ENCODE assay signal across 15 cellular contexts in the genomic region with DNA sequence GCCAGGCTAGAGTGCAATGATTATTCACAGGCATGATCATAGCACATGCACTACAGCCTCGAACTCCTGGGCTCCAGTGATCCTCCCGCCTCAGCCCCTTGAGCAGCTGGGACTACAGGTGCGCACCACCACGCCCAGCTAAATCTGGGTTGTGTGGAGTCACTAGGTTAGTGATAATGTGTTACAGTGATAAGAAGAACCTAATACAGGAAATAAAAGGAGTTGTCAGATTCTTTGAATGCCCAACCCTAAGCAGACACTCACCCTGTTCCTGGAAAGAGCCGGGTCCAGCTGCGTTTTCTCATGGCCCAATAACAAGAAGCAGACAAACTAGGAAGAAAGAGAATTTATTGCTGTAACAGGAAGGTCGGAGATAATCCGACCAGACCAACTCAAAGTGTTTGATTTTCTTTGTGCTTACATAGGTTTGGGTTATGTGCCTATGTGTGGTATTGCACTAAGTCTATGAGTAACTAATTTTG. TPM values are rescaled to one million over a fixed set of nuclear protein-coding genes. Genes with fewer than 3 reads are reported as not detected.
DNase-seq lines count a peak whose midpoint lies in the region; ATAC-seq and TF ChIP-seq lines count a peak whose summit lies in the region.
"Had no signal": no experiment of that assay in that cellular context is flagged by ENCODE, and none has a peak within 500 bp of the region (broad histone marks: within the 10 kb centered on the region; RNA-seq: fewer than 3 reads in every experiment).

No MANE protein-coding gene starts in this region.

- H3K27me3 Mint-ChIP-seq in neural crest cell (ENCODE audit: low read depth): no peaks in the 10 kb centered on the region
- H3K27me3 Mint-ChIP-seq: activated CD4-positive, alpha-beta T cell treated with anti-CD3 and anti-CD28 coated beads for 36 hours had no signal

- H2AFZ ChIP-seq in MM.1S (ENCODE audit: low read length): no peak overlapping the region

- no peak overlapping the region for H3K4me3 ChIP-seq in MM.1S (ENCODE audit: low read length)
- H3K4me3 ChIP-seq in fibroblast of pulmonary artery (replicated peaks; ENCODE audit: low read depth, low read length): no peak overlapping the region
- H3K4me3 ChIP-seq in testis: no peak overlapping the region
- H3K4me3 ChIP-seq: gastroesophageal sphincter, sigmoid colon had no signal

- H3K4me1 ChIP-seq in MM.1S (ENCODE audit: low read length): peaks cover 9% of the 10 kb centered on the region; the same call in 1 of the 2 replicates
- H3K4me1 ChIP-seq in testis: peaks cover 34% of the 10 kb centered on the region

- no peaks in the 10 kb centered on the region for H3K9me3 ChIP-seq in MM.1S (replicated peaks; ENCODE audit: insufficient read depth, low read length)
- no peaks in the 10 kb centered on the region for H3K9me3 ChIP-seq in testis
- H3K9me3 ChIP-seq: gastroesophageal sphincter, sigmoid colon had no signal

- H3K9me2 ChIP-seq in MM.1S (replicated peaks; ENCODE audit: insufficient read depth, low read length): no peaks in the 10 kb centered on the region

- H3K4me2 ChIP-seq in MM.1S (ENCODE audit: low read depth, low read length): no peak overlapping the region

- ATAC-seq in GM19035 (IDR thresholded peaks at IDR 0.05; ENCODE audit: unreplicated experiment): no peak
- no peak for ATAC-seq in HG02571 (IDR thresholded peaks at IDR 0.05; ENCODE audit: unreplicated experiment)
- ATAC-seq: activated CD4-positive, alpha-beta T cell treated with anti-CD3 and anti-CD28 coated beads for 36 hours; gastroesophageal sphincter had no signal

- peaks cover 19% of the 10 kb centered on the region for H3K4me1 Mint-ChIP-seq in neural crest cell

- no peaks in the 10 kb centered on the region for H3K9me3 Mint-ChIP-seq in neural crest cell
- H3K9me3 Mint-ChIP-seq: stimulated activated naive CD8-positive, alpha-beta T cell treated with anti-CD3 and anti-CD28 coated beads, Interleukin-15, Interleukin-2, amounts not matched to agents 100 ng/mL and 50 ng/mL, for 24 hours had no signal

- H3K79me2 ChIP-seq in MM.1S (ENCODE audit: low read length): peaks cover 96% of the 10 kb centered on the region

- H3K36me3 ChIP-seq in MM.1S (replicated peaks; ENCODE audit: insufficient read depth, low read length): peaks cover 7% of the 10 kb centered on the region
- no peaks in the 10 kb centered on the region for H3K36me3 ChIP-seq in testis (ENCODE audit: low read depth, missing control alignments)

- DNase-seq in MM.1S (no peak), fibroblast of pulmonary artery (ENCODE audit: low read depth) (peak; percentile 36), neural crest cell (ENCODE audit: low read depth, low spot score) (no peak), NCI-H446 (lab: John Stamatoyannopoulos, UW) (no peak), testis (no peak)
- DNase-seq: activated CD4-positive, alpha-beta T cell treated with anti-CD3 and anti-CD28 coated beads for 36 hours; DMS 273 treated with DMSO at 0.1 percent for 48 hours; NCI-H446 treated with DMSO at 0.1 percent for 48 hours; OCI-M1; sigmoid colon had no signal

- H3K27me3 ChIP-seq in MM.1S (replicated peaks; ENCODE audit: insufficient read depth, low read length) (no peaks in the 10 kb centered on the region), testis (no peaks in the 10 kb centered on the region)
- H3K27me3 ChIP-seq: gastroesophageal sphincter, sigmoid colon had no signal

- intact Hi-C loops in testis (cut with DNase I; ENCODE audit: low total_unique reads): no loop called here

- H3K27ac Mint-ChIP-seq in neural crest cell (ENCODE audit: unreplicated experiment): peak overlapping the region; percentile 47
- H3K27ac Mint-ChIP-seq: stimulated activated naive CD8-positive, alpha-beta T cell treated with anti-CD3 and anti-CD28 coated beads, Interleukin-15, Interleukin-2, amounts not matched to agents 100 ng/mL and 50 ng/mL, for 24 hours had no signal

- WGBS in testis, 2 donors: 71 to 82% methylated on average over 8 of the region's 8 CpGs

- H3K9ac ChIP-seq in MM.1S (ENCODE audit: low read length): no peak overlapping the region

- H3K27ac ChIP-seq in 22Rv1: peak overlapping the region; percentile 95
- peak overlapping the region; percentile 49; the same call in 1 of the 2 replicates for H3K27ac ChIP-seq in MM.1S (ENCODE audit: low read length)
- no peak overlapping the region for H3K27ac ChIP-seq in testis

- no peak for TF ChIP-seq POLR2A in testis (IDR thresholded peaks at IDR 0.05)

- TF ChIP-seq CTCF in 22Rv1 (IDR thresholded peaks at IDR 0.05) (no peak), MM.1S (IDR thresholded peaks at IDR 0.05; ENCODE audit: low read length) (no peak), fibroblast of pulmonary artery (IDR thresholded peaks at IDR 0.05; ENCODE audit: low read length, missing control alignments) (no peak), neural crest cell (conservative IDR thresholded peaks at IDR 0.05) (no peak), testis (IDR thresholded peaks at IDR 0.05) (no peak)

- H3F3A ChIP-seq in MM.1S (ENCODE audit: insufficient read depth, low read length): peaks cover 17% of the 10 kb centered on the region

- H4K20me1 ChIP-seq in MM.1S (ENCODE audit: insufficient read depth, low read length): no peaks in the 10 kb centered on the region

- H3K36me3 Mint-ChIP-seq in neural crest cell (ENCODE audit: low read depth): peaks cover 4% of the 10 kb centered on the region

- H3K4me3 Mint-ChIP-seq in neural crest cell: no peak overlapping the region
- H3K4me3 Mint-ChIP-seq: activated CD4-positive, alpha-beta T cell treated with anti-CD3 and anti-CD28 coated beads for 36 hours; stimulated activated naive CD8-positive, alpha-beta T cell treated with anti-CD3 and anti-CD28 coated beads, Interleukin-15, Interleukin-2, amounts not matched to agents 100 ng/mL and 50 ng/mL, for 24 hours had no signal

RNA-seq across cellular contexts. Expression of a gene that starts 8.8 kb away (rescaled TPM):
- total RNA-seq in neural crest cell: 38.9 and 40.5 TPM in 2 replicates
- 100 to 1,000 TPM in 1 of 2 donors, 10 to 100 TPM in 1; 87.6 to 108 TPM for total RNA-seq in testis
- polyA plus RNA-seq in testis (ENCODE audit: insufficient read depth, low read depth, low replicate concordance): 91.9 TPM

Comparison
In these comparisons a context has a peak if more than half of its experiments do, and no peak if none do; other contexts are left out.
1. H3K27ac ChIP-seq: peak in 22Rv1 (single experiment) and MM.1S (single experiment); none in testis (0 of 2).